10 cellular contexts compared by ENCODE assay signal in genomic region chr15:68674975-68675374, GRCh38.
DNase-seq lines count a peak whose midpoint lies in the region; ATAC-seq and TF ChIP-seq lines count a peak whose summit lies in the region.
"Had no signal": no experiment of that assay in that cellular context is flagged by ENCODE, and none has a peak within 500 bp of the region (broad histone marks: within the 10 kb centered on the region; RNA-seq: fewer than 3 reads in every experiment).

No MANE protein-coding gene starts in this region.

- H3F3A ChIP-seq in PC-9 (ENCODE audit: insufficient read depth, low read depth) = no peaks in the 10 kb centered on the region

- peak; percentile 69 for DNase-seq in LHCN-M2 (ENCODE audit: low read depth)
- DNase-seq in T-helper 17 cell = no peak
- peak; percentile 54 for DNase-seq in foreskin melanocyte
- DNase-seq in PC-9 = no peak
- DNase-seq in activated gamma-delta T cell treated with Interleukin-2 at 50 U/mL for 16 hours = no peak
- DNase-seq: activated CD8-positive, alpha-beta memory T cell treated with anti-CD3 and anti-CD28 coated beads for 24 hours had no signal

- ATAC-seq in T-helper 17 cell (no peak), GM18861 (IDR thresholded peaks at IDR 0.05; ENCODE audit: unreplicated experiment) (no peak)

- H3K4me3 Mint-ChIP-seq in T-helper 17 cell = no peak overlapping the region

- H3K27me3 ChIP-seq in PC-9 (ENCODE audit: insufficient read depth, low read depth) = no peaks in the 10 kb centered on the region

- no peaks in the 10 kb centered on the region for H3K36me3 ChIP-seq in PC-9 (ENCODE audit: low read depth)
- H3K36me3 ChIP-seq: tibial artery had no signal

- H3K4me1 Mint-ChIP-seq in T-helper 17 cell = peaks cover 3% of the 10 kb centered on the region

- TF ChIP-seq CTCF in PC-9 (conservative IDR thresholded peaks at IDR 0.05) = no peak

- CTCF ChIA-PET in PC-9 (lab: Charles Lee) = interaction anchor here (0.6 to 1.4 kb wide), 4 partner anchors 89 to 411 kb away, joined by 3 to 6 read pairs (median 4); no protein-coding TSS in a partner anchor

- H3K79me2 ChIP-seq in PC-9 (ENCODE audit: low read depth) = no peaks in the 10 kb centered on the region

- H3K27ac Mint-ChIP-seq in T-helper 17 cell = peak overlapping the region; percentile 54
- H3K27ac Mint-ChIP-seq: progenitor cell of endocrine pancreas had no signal

- peak overlapping the region; percentile 28 for H3K27ac ChIP-seq in temporal lobe (ENCODE audit: low read depth, low read length)
- no peak overlapping the region for H3K27ac ChIP-seq in PC-9
- H3K27ac ChIP-seq: tibial artery had no signal

- intact Hi-C loops in PC-9 (cut with micrococcal nuclease; ENCODE audit: unreplicated experiment) = loop anchor here (1.0 to 5.0 kb wide), 5 partner anchors 116 to 422 kb away; no protein-coding TSS in a partner anchor

- H3K4me1 ChIP-seq in PC-9 (replicated peaks; ENCODE audit: insufficient read depth) = no peaks in the 10 kb centered on the region
- H3K4me1 ChIP-seq: tibial artery had no signal

- H3K9me2 ChIP-seq in PC-9 (ENCODE audit: insufficient read depth) = no peaks in the 10 kb centered on the region

- POLR2A ChIA-PET in PC-9 (lab: Charles Lee; ENCODE audit: unreplicated experiment) = no interaction called here

- H3K36me3 Mint-ChIP-seq in T-helper 17 cell (ENCODE audit: low read depth) = no peaks in the 10 kb centered on the region

- H3K27me3 Mint-ChIP-seq in T-helper 17 cell = peaks cover 27% of the 10 kb centered on the region

- H3K4me2 ChIP-seq in PC-9 = no peak overlapping the region

- BruUV-seq in PC-9 (replicated peaks; lab: Mats Ljungman, UMichigan) = no TSS peak

- no peaks in the 10 kb centered on the region for H4K20me1 ChIP-seq in PC-9 (ENCODE audit: insufficient read depth)

- H3K9me3 ChIP-seq in T-helper 17 cell (ENCODE audit: control insufficient read depth, low read length, poor library complexity, severe bottlenecking) (no peaks in the 10 kb centered on the region), PC-9 (ENCODE audit: insufficient read depth, low read depth) (no peaks in the 10 kb centered on the region)
- H3K9me3 ChIP-seq: tibial artery had no signal

- H3K4me3 ChIP-seq in PC-9 = no peak overlapping the region
- H3K4me3 ChIP-seq: tibial artery had no signal

- H2AFZ ChIP-seq in PC-9 = no peak overlapping the region

Comparison
In these comparisons a context has a peak if more than half of its experiments do, and no peak if none do; other contexts are left out.
1. DNase-seq: peak in LHCN-M2 (single experiment) and foreskin melanocyte (single experiment); none in T-helper 17 cell (0 of 3), PC-9 (0 of 2) and activated gamma-delta T cell treated with Interleukin-2 at 50 U/mL for 16 hours (single experiment).